ENCODE assay signal across 17 cellular contexts in genomic region chr10:11081413-11081812, GRCh38.
DNase-seq lines count a peak whose midpoint lies in the region; ATAC-seq and TF ChIP-seq lines count a peak whose summit lies in the region.
"Had no signal": no experiment of that assay in that cellular context is flagged by ENCODE, and none has a peak within 500 bp of the region (broad histone marks: within the 10 kb centered on the region; RNA-seq: fewer than 3 reads in every experiment).

No MANE protein-coding gene starts in this region.

- no peak overlapping the region for H2AFZ ChIP-seq in MM.1S (ENCODE audit: low read length)

- DNase-seq in MM.1S (no peak), adipocyte (ENCODE audit: low read depth) (no peak), left ventricle myocardium superior (no peak), tibial artery (no peak), NCI-H1436 (lab: John Stamatoyannopoulos, UW) (no peak), erythroblast (lab: John Stamatoyannopoulos, UW) (no peak), C1 segment of cervical spinal cord (lab: John Stamatoyannopoulos, UW) (no peak)
- DNase-seq: BE2C; CD8-positive, alpha-beta T cell; COR-L47; DMS153; DMS79 treated with DMSO at 0.1 percent for 48 hours; GDM1; HCEC 1CT; HFFc6 had no signal

- intact Hi-C loops in left ventricle myocardium superior (cut with micrococcal nuclease) (no loop called here), tibial artery (cut with DNase I; ENCODE audit: low total_unique reads) (no loop called here)

- H4K20me1 ChIP-seq in MM.1S (ENCODE audit: insufficient read depth, low read length), result no peaks in the 10 kb centered on the region

- no peaks in the 10 kb centered on the region for H3K27me3 ChIP-seq in MM.1S (replicated peaks; ENCODE audit: insufficient read depth, low read length)
- no peaks in the 10 kb centered on the region for H3K27me3 ChIP-seq in adipocyte (replicated peaks; ENCODE audit: control insufficient read depth, insufficient read depth, low read length)
- H3K27me3 ChIP-seq in tibial artery, result no peaks in the 10 kb centered on the region
- H3K27me3 ChIP-seq: BE2C had no signal

- TF ChIP-seq CTCF in MM.1S (IDR thresholded peaks at IDR 0.05; ENCODE audit: low read length), result no peak
- TF ChIP-seq CTCF in tibial artery (IDR thresholded peaks at IDR 0.05), result no peak

- no peaks in the 10 kb centered on the region for H3K9me2 ChIP-seq in MM.1S (replicated peaks; ENCODE audit: insufficient read depth, low read length)

- no peak overlapping the region for H3K9ac ChIP-seq in MM.1S (ENCODE audit: low read length)
- peak overlapping the region; percentile 13 for H3K9ac ChIP-seq in adipocyte (ENCODE audit: low read length)

- H3K79me2 ChIP-seq in MM.1S (ENCODE audit: low read length), result peaks cover 98% of the 10 kb centered on the region

- ATAC-seq in left ventricle myocardium superior, result peak; percentile 26
- ATAC-seq: A549; CD8-positive, alpha-beta T cell; HepG2 had no signal

- peaks cover 22% of the 10 kb centered on the region for H3K4me1 ChIP-seq in MM.1S (ENCODE audit: low read length)
- H3K4me1 ChIP-seq in adipocyte (ENCODE audit: control insufficient read depth, insufficient read depth, low read length), result peaks cover 38% of the 10 kb centered on the region
- H3K4me1 ChIP-seq in tibial artery, result peaks cover 0 to 36% (median 9%) of the 10 kb centered on the region in 4 donors
- H3K4me1 ChIP-seq: A549, BE2C had no signal

- H3F3A ChIP-seq in MM.1S (ENCODE audit: insufficient read depth, low read length), result peaks cover 18% of the 10 kb centered on the region

- H3K27ac ChIP-seq in MM.1S (ENCODE audit: low read length) (peak overlapping the region; percentile 38; the same call in 1 of the 2 replicates), tibial artery (peak overlapping the region; percentile 35 to 44)
- H3K27ac ChIP-seq: A549 had no signal

- peak overlapping the region; percentile 42; the same call in 1 of the 2 replicates for H3K4me2 ChIP-seq in MM.1S (ENCODE audit: low read depth, low read length)
- H3K4me2 ChIP-seq: A549 had no signal

- H3K36me3 ChIP-seq in MM.1S (replicated peaks; ENCODE audit: insufficient read depth, low read length), result no peaks in the 10 kb centered on the region
- H3K36me3 ChIP-seq in adipocyte (ENCODE audit: control insufficient read depth, insufficient read depth, low read length, severe bottlenecking), result no peaks in the 10 kb centered on the region
- no peaks in the 10 kb centered on the region for H3K36me3 ChIP-seq in tibial artery
- H3K36me3 ChIP-seq: BE2C had no signal

- H3K9me3 ChIP-seq in MM.1S (replicated peaks; ENCODE audit: insufficient read depth, low read length), result no peaks in the 10 kb centered on the region
- no peaks in the 10 kb centered on the region for H3K9me3 ChIP-seq in adipocyte (ENCODE audit: control insufficient read depth, low read length)
- H3K9me3 ChIP-seq in tibial artery, result no peaks in the 10 kb centered on the region
- H3K9me3 ChIP-seq: A549, BE2C had no signal

- no peak for TF ChIP-seq POLR2A in erythroblast (IDR thresholded peaks at IDR 0.05; ENCODE audit: low read length)

- H3K4me3 ChIP-seq in MM.1S (ENCODE audit: low read length) (no peak overlapping the region), adipocyte (ENCODE audit: low read length) (peak overlapping the region; percentile 12), tibial artery (no peak overlapping the region)
- H3K4me3 ChIP-seq: A549 had no signal
